In genomic region chr9:130053504-130054427, GRCh38 we compare ENCODE assay signal across 8 cellular contexts. TPM values are rescaled to one million over a fixed set of nuclear protein-coding genes. Genes with fewer than 3 reads are reported as not detected.
DNase-seq lines count a peak whose midpoint lies in the region; ATAC-seq and TF ChIP-seq lines count a peak whose summit lies in the region.

Gene GPR107 (plus strand): TSS chr9:130053906. CDS start chr9:130053933, 27 bp downstream.

- TF ChIP-seq CTCF in Panc1 (IDR thresholded peaks at IDR 0.05) (no peak), esophagus muscularis mucosa (IDR thresholded peaks at IDR 0.05) (no peak)

- POLR2A ChIA-PET in Panc1 (lab: Charles Lee): interaction anchor here (0.6 to 1.0 kb wide), 2 partner anchors 121 to 157 kb away, joined by 3 to 4 read pairs; no protein-coding TSS in a partner anchor

- in situ Hi-C loops in Panc1 (cut with HindIII; ENCODE audit: low pct_unique_long_range_greater_than_20kb, low sequenced_read_pairs): no loop called here

- no peaks in the 10 kb centered on the region for H3K9me3 Mint-ChIP-seq in activated T-cell treated with anti-CD3 and anti-CD28 coated beads, Interleukin-2, amount 50 U/mL, for 72 hours
- H3K9me3 Mint-ChIP-seq in stimulated activated effector memory CD8-positive, alpha-beta T cell treated with anti-CD3 and anti-CD28 coated beads, Interleukin-12 subunit alpha, Interleukin-12 subunit beta, amount 100 ng/mL, for 72 hours: no peaks in the 10 kb centered on the region

- peak; percentile 46 for ATAC-seq in HG03565 (IDR thresholded peaks at IDR 0.05; ENCODE audit: unreplicated experiment)
- ATAC-seq in Panc1: peak; percentile 95
- peak; percentile 96 for ATAC-seq in activated T-cell treated with anti-CD3 and anti-CD28 coated beads, Interleukin-2, amount 50 U/mL, for 72 hours (replicated peaks in 1 of 2)
- peak; percentile 96 for ATAC-seq in stimulated activated effector memory CD8-positive, alpha-beta T cell treated with anti-CD3 and anti-CD28 coated beads, Interleukin-12 subunit alpha, Interleukin-12 subunit beta, amount 100 ng/mL, for 72 hours

- H3K4me3 Mint-ChIP-seq in activated T-cell treated with anti-CD3 and anti-CD28 coated beads, Interleukin-2, amount 50 U/mL, for 72 hours: peak within 1 kb of the TSS; percentile 93 to 98
- peak within 1 kb of the TSS; percentile 87 for H3K4me3 Mint-ChIP-seq in stimulated activated effector memory CD8-positive, alpha-beta T cell treated with anti-CD3 and anti-CD28 coated beads, Interleukin-12 subunit alpha, Interleukin-12 subunit beta, amount 100 ng/mL, for 72 hours

- no peaks in the 10 kb centered on the region for H3K9me3 ChIP-seq in BLaER1 treated with 17β-estradiol and CSF1 and Interleukin-3, amounts not matched to agents 10 nM and 100 nM (replicated peaks in 1 of 11)
- H3K9me3 ChIP-seq in Panc1 (ENCODE audit: control insufficient read depth, insufficient read depth, low read depth, low read length) (no peaks in the 10 kb centered on the region), esophagus muscularis mucosa (no peaks in the 10 kb centered on the region)

- H3K4me3 ChIP-seq in BLaER1 treated with 17β-estradiol and CSF1 and Interleukin-3, amounts not matched to agents 10 nM and 100 nM: peak within 1 kb of the TSS; percentile 82 to 99 (median 94)
- H3K4me3 ChIP-seq in Panc1 (ENCODE audit: low read depth in 2 of 2, low read length in 2 of 2): peak within 1 kb of the TSS; percentile 72 to 76
- peak within 1 kb of the TSS; percentile 71 to 98 (median 86) for H3K4me3 ChIP-seq in esophagus muscularis mucosa

- H3K4me1 ChIP-seq in BLaER1 treated with 17β-estradiol and CSF1 and Interleukin-3, amounts not matched to agents 10 nM and 100 nM: peaks cover 29 to 77% (median 36%) of the 10 kb centered on the region in 10 experiments
- H3K4me1 ChIP-seq in Panc1 (ENCODE audit: control insufficient read depth, insufficient read depth, low read length) (0 out of 2 replicates have a peak, but pooled peaks cover 3% of the 10 kb centered on the region), esophagus muscularis mucosa (peaks cover 25 to 52% (median 46%) of the 10 kb centered on the region in 4 donors)

- H3K27ac ChIP-seq in BLaER1 treated with 17β-estradiol and CSF1 and Interleukin-3, amounts not matched to agents 10 nM and 100 nM: peak within 1 kb of the TSS; percentile 82 to 99 (median 90)
- H3K27ac ChIP-seq in Panc1 (ENCODE audit: low read length) (peak within 1 kb of the TSS; percentile 93), esophagus muscularis mucosa (replicated peaks in 1 of 4) (peak within 1 kb of the TSS; percentile 86 to 95 (median 89))

- no peak for TF ChIP-seq EP300 in esophagus muscularis mucosa (IDR thresholded peaks at IDR 0.05)

- H3K36me3 ChIP-seq in BLaER1 treated with 17β-estradiol and CSF1 and Interleukin-3, amounts not matched to agents 10 nM and 100 nM: peaks cover 11 to 20% (median 13%) of the 10 kb centered on the region in 11 experiments; a peak in 20 of 22 replicates
- H3K36me3 ChIP-seq in Panc1 (ENCODE audit: control insufficient read depth, insufficient read depth, low read length) (no peaks in the 10 kb centered on the region; the same call in 1 of the 2 replicates), esophagus muscularis mucosa (peaks cover 0 to 7% (median 2%) of the 10 kb centered on the region in 4 donors)

- no peaks in the 10 kb centered on the region for H3K27me3 Mint-ChIP-seq in activated T-cell treated with anti-CD3 and anti-CD28 coated beads, Interleukin-2, amount 50 U/mL, for 72 hours (ENCODE audit: low read depth)

- intact Hi-C loops in Panc1 (cut with micrococcal nuclease; ENCODE audit: unreplicated experiment) (no loop called here), esophagus muscularis mucosa (cut with DNase I) (no loop called here)

- H3K36me3 Mint-ChIP-seq in activated T-cell treated with anti-CD3 and anti-CD28 coated beads, Interleukin-2, amount 50 U/mL, for 72 hours (ENCODE audit: insufficient read depth in 2 of 2): peaks cover 6 to 7% of the 10 kb centered on the region in 2 donors
- H3K36me3 Mint-ChIP-seq in stimulated activated effector memory CD8-positive, alpha-beta T cell treated with anti-CD3 and anti-CD28 coated beads, Interleukin-12 subunit alpha, Interleukin-12 subunit beta, amount 100 ng/mL, for 72 hours: peaks cover 16% of the 10 kb centered on the region

- DNase-seq in GM19240 (ENCODE audit: insufficient read length, low spot score) (peak; percentile 78), Panc1 (ENCODE audit: low read depth, low spot score) (no peak), esophagus muscularis mucosa (ENCODE audit: extremely low spot score) (peak; percentile 94), myocyte (ENCODE audit: low read depth) (peak; percentile 81)
- DNase-seq in activated T-cell treated with anti-CD3 and anti-CD28 coated beads, Interleukin-2, amount 50 U/mL, for 72 hours: peak; percentile 89 to 90
- DNase-seq in stimulated activated effector memory CD8-positive, alpha-beta T cell treated with anti-CD3 and anti-CD28 coated beads, Interleukin-12 subunit alpha, Interleukin-12 subunit beta, amount 100 ng/mL, for 72 hours (ENCODE audit: low spot score in 2 of 2): peak; percentile 74 to 90

- H4K20me1 ChIP-seq in BLaER1 treated with 17β-estradiol and CSF1 and Interleukin-3, amounts not matched to agents 10 nM and 100 nM: peaks cover 0 to 28% (median 10%) of the 10 kb centered on the region in 11 experiments; a peak in 13 of 22 replicates

- peak; percentile 78 for TF ChIP-seq POLR2A in esophagus muscularis mucosa (IDR thresholded peaks at IDR 0.05; ENCODE audit: low read depth)

- H3K27ac Mint-ChIP-seq in activated T-cell treated with anti-CD3 and anti-CD28 coated beads, Interleukin-2, amount 50 U/mL, for 72 hours: peak within 1 kb of the TSS; percentile 98
- peak within 1 kb of the TSS; percentile 93 for H3K27ac Mint-ChIP-seq in stimulated activated effector memory CD8-positive, alpha-beta T cell treated with anti-CD3 and anti-CD28 coated beads, Interleukin-12 subunit alpha, Interleukin-12 subunit beta, amount 100 ng/mL, for 72 hours

- H3K27me3 ChIP-seq in BLaER1 treated with 17β-estradiol and CSF1 and Interleukin-3, amounts not matched to agents 10 nM and 100 nM: no peaks in the 10 kb centered on the region
- H3K27me3 ChIP-seq in Panc1 (ENCODE audit: control insufficient read depth, insufficient read depth, low read length): no peaks in the 10 kb centered on the region
- no peaks in the 10 kb centered on the region for H3K27me3 ChIP-seq in esophagus muscularis mucosa

- no TSS peak for BruUV-seq in Panc1 (replicated peaks; lab: Mats Ljungman, UMichigan)

- under 1% methylated on average over 19 of the region's 68 CpGs for WGBS in esophagus muscularis mucosa

- peak within 1 kb of the TSS; percentile 90 to 100 (median 96) for H3K4me2 ChIP-seq in BLaER1 treated with 17β-estradiol and CSF1 and Interleukin-3, amounts not matched to agents 10 nM and 100 nM

- peak within 1 kb of the TSS; percentile 90 to 97 (median 93) for H3K9ac ChIP-seq in BLaER1 treated with 17β-estradiol and CSF1 and Interleukin-3, amounts not matched to agents 10 nM and 100 nM

- H3K4me1 Mint-ChIP-seq in activated T-cell treated with anti-CD3 and anti-CD28 coated beads, Interleukin-2, amount 50 U/mL, for 72 hours (ENCODE audit: low read depth): peaks cover 42% of the 10 kb centered on the region
- H3K4me1 Mint-ChIP-seq in stimulated activated effector memory CD8-positive, alpha-beta T cell treated with anti-CD3 and anti-CD28 coated beads, Interleukin-12 subunit alpha, Interleukin-12 subunit beta, amount 100 ng/mL, for 72 hours: peaks cover 29% of the 10 kb centered on the region

- CTCF ChIA-PET in Panc1 (lab: Charles Lee): no interaction called here

RNA-seq across cellular contexts. Expression of gene GPR107, which starts in this region (rescaled TPM):
- total RNA-seq in Panc1 (2021; ENCODE audit: unreplicated experiment) (43.0 TPM), esophagus muscularis mucosa (10 to 100 TPM; 19.9 to 34.7 (median 30.8) TPM), myocyte (23.4 and 27.2 TPM in 2 replicates)
- 27.5 TPM for polyA plus RNA-seq in Panc1 (2012; ENCODE audit: insufficient read length)
- total RNA-seq in activated T-cell treated with anti-CD3 and anti-CD28 coated beads, Interleukin-2, amount 50 U/mL, for 72 hours: 10 to 100 TPM; 27.3 to 31.7 TPM
- 37.8 TPM for polyA plus RNA-seq in myocyte (2012)

Comparison
In these comparisons a context has a peak if more than half of its experiments do, and no peak if none do; other contexts are left out.
1. ATAC-seq: peak in every context shown above with its lines; median percentile 96 in activated T-cell treated with anti-CD3 and anti-CD28 coated beads, Interleukin-2, amount 50 U/mL, for 72 hours; 96 in stimulated activated effector memory CD8-positive, alpha-beta T cell treated with anti-CD3 and anti-CD28 coated beads, Interleukin-12 subunit alpha, Interleukin-12 subunit beta, amount 100 ng/mL, for 72 hours; 95 in Panc1; 46 in HG03565.